In genomic region chr17:57988301-57989010, GRCh38 we compare ENCODE assay signal across 8 cellular contexts. TPM values are rescaled to one million over a fixed set of nuclear protein-coding genes. Genes with fewer than 3 reads are reported as not detected.
DNase-seq lines count a peak whose midpoint lies in the region; ATAC-seq and TF ChIP-seq lines count a peak whose summit lies in the region.

No MANE protein-coding gene starts in this region.

- POLR2A ChIA-PET in RWPE1 (lab: Yijun Ruan, JAX; ENCODE audit: low non-redundant PET) = interaction anchor here (1.0 kb wide), 1 partner anchor 40 kb away, joined by 3 read pairs; no protein-coding TSS in a partner anchor

- peak overlapping the region; percentile 88 for H3K4me3 Mint-ChIP-seq in progenitor cell of endocrine pancreas (ENCODE audit: low read depth)

- no peak for TF ChIP-seq CTCF in RWPE1 (conservative IDR thresholded peaks at IDR 0.05; ENCODE audit: low read depth)
- TF ChIP-seq CTCF in progenitor cell of endocrine pancreas (IDR thresholded peaks at IDR 0.05; ENCODE audit: unreplicated experiment) = no peak

- WGBS in HUES64 = 1% methylated on average over 47 of the region's 49 CpGs

- H3K36me3 ChIP-seq in ES-I3 (ENCODE audit: insufficient read depth, low read length) (no peaks in the 10 kb centered on the region), HUES64 (ENCODE audit: insufficient read depth, low read length) (peaks cover 18% of the 10 kb centered on the region; the same call in 1 of the 2 replicates)

- peak; percentile 56 for ATAC-seq in GM21526 (IDR thresholded peaks at IDR 0.05; ENCODE audit: low FRiP score, unreplicated experiment)
- ATAC-seq in left ventricle myocardium superior = peak; percentile 74

- H3K9ac ChIP-seq in ES-I3 (ENCODE audit: low read depth, low read length) (peak overlapping the region; percentile 71), HUES64 (ENCODE audit: low read depth, low read length) (peak overlapping the region; percentile 84)

- DNase-seq in RWPE1 (ENCODE audit: low spot score) = peak; percentile 87
- DNase-seq in left ventricle myocardium superior = peak; percentile 85
- no peak for DNase-seq in progenitor cell of endocrine pancreas (ENCODE audit: low spot score, unreplicated experiment)
- no peak for DNase-seq in NCI-H1048 (lab: John Stamatoyannopoulos, UW)

- H3K4me1 ChIP-seq in ES-I3 (ENCODE audit: insufficient read depth, low read length) = peaks cover 19% of the 10 kb centered on the region
- H3K4me1 ChIP-seq in HUES64 (ENCODE audit: insufficient read depth, low read length) = peaks cover 39% of the 10 kb centered on the region

- H3K27me3 ChIP-seq in HUES64 (ENCODE audit: insufficient read depth, low read length) = no peaks in the 10 kb centered on the region

- peak overlapping the region; percentile 93 for H3K27ac Mint-ChIP-seq in progenitor cell of endocrine pancreas

- peaks cover 1% of the 10 kb centered on the region for H3K36me3 Mint-ChIP-seq in progenitor cell of endocrine pancreas (ENCODE audit: insufficient read depth)

- peak overlapping the region; percentile 92 for H3K27ac ChIP-seq in HUES64 (ENCODE audit: low read depth, low read length)
- H3K27ac ChIP-seq in RWPE1 = peak overlapping the region; percentile 98
- H3K27ac ChIP-seq in angular gyrus (ENCODE audit: low read depth, low read length) = peak overlapping the region; percentile 97

- H3K4me1 Mint-ChIP-seq in progenitor cell of endocrine pancreas (ENCODE audit: low read depth) = peaks cover 68% of the 10 kb centered on the region

- intact Hi-C loops in left ventricle myocardium superior (cut with micrococcal nuclease) = no loop called here

- H3K27me3 Mint-ChIP-seq in progenitor cell of endocrine pancreas = no peaks in the 10 kb centered on the region

- CTCF ChIA-PET in RWPE1 (lab: Yijun Ruan, JAX) = interaction anchor here (0.6 to 0.9 kb wide), 3 partner anchors 11 to 131 kb away, joined by 3 to 4 read pairs (median 3); no protein-coding TSS in a partner anchor

- no peaks in the 10 kb centered on the region for H3K9me3 ChIP-seq in ES-I3 (ENCODE audit: control insufficient read depth, insufficient read depth, low read length)
- H3K9me3 ChIP-seq in HUES64 (ENCODE audit: insufficient read depth, low read depth, low read length) = no peaks in the 10 kb centered on the region

- no peaks in the 10 kb centered on the region for H3K9me3 Mint-ChIP-seq in progenitor cell of endocrine pancreas (ENCODE audit: low read depth)

- peak overlapping the region; percentile 82 for H3K4me3 ChIP-seq in HUES64 (ENCODE audit: low read length)

RNA-seq across cellular contexts. Expression of gene VEZF1, which starts 0.4 kb away (rescaled TPM):
- 66.4 TPM for polyA plus RNA-seq in HUES64 (2013, experiment 1 of 2)
- polyA plus RNA-seq in HUES64 (2013, experiment 2 of 2) = 76.5 TPM
- total RNA-seq in left ventricle myocardium superior = 77.6 TPM
- total RNA-seq in progenitor cell of endocrine pancreas = 103 and 110 TPM in 2 replicates

RNA-seq across cellular contexts. Expression of gene SRSF1, which starts 18.6 kb away (rescaled TPM):
- 308 TPM for polyA plus RNA-seq in HUES64 (2013, experiment 1 of 2)
- polyA plus RNA-seq in HUES64 (2013, experiment 2 of 2) = 250 TPM
- 98.1 TPM for total RNA-seq in left ventricle myocardium superior
- total RNA-seq in progenitor cell of endocrine pancreas = 319 and 326 TPM in 2 replicates

RNA-seq across cellular contexts. Expression of gene CUEDC1, which starts 33.2 kb away (rescaled TPM):
- polyA plus RNA-seq in HUES64 (2013, experiment 1 of 2) = 13.1 TPM
- 17.7 TPM for polyA plus RNA-seq in HUES64 (2013, experiment 2 of 2)
- total RNA-seq in left ventricle myocardium superior (55.0 TPM), progenitor cell of endocrine pancreas (29.2 and 30.8 TPM in 2 replicates)

Comparison
In these comparisons a context has a peak if more than half of its experiments do, and no peak if none do; other contexts are left out.
1. DNase-seq: peak in RWPE1 (single experiment) and left ventricle myocardium superior (single experiment); none in progenitor cell of endocrine pancreas (single experiment) and NCI-H1048 (single experiment).
2. Peak in every context shown above with its lines, with median percentiles within 50 percentile points of each other: H3K27ac ChIP-seq.